ENCODE assay signal across 24 cellular contexts in the genomic region with DNA sequence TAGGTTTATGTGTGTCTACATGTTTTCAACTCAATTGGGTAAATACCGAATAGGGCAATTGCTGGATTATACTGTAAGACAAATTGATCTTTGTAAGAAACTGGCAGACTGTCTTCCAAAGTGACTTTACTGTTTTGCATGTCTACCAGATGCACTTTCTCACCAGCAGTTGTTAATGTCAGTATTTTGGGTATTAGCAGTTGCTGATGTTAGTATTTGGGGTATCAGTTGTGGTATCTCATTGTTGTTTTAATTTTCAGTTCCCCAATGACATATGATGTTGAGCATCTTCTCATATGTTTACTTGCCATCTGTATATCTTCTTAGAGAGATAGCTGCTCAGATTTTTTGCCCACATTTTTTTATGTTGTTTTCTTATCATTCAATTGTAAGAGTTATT. TPM values are rescaled to one million over a fixed set of nuclear protein-coding genes. Genes with fewer than 3 reads are reported as not detected.
DNase-seq lines count a peak whose midpoint lies in the region; ATAC-seq and TF ChIP-seq lines count a peak whose summit lies in the region.
"Had no signal": no experiment of that assay in that cellular context is flagged by ENCODE, and none has a peak within 500 bp of the region (broad histone marks: within the 10 kb centered on the region; RNA-seq: fewer than 3 reads in every experiment).

No MANE protein-coding gene starts in this region.

- DNase-seq in GM06990 (ENCODE audit: extremely low read depth, insufficient read length) = peak; percentile 26
- DNase-seq in OCI-LY7 (ENCODE audit: low spot score) = peak; percentile 67
- DNase-seq in NK-92 treated with Interleukin-12 subunit alpha and Interleukin-12 subunit beta, amount 100 ng/mL, for 24 hours (lab: John Stamatoyannopoulos, UW) = no peak
- no peak for DNase-seq in DMS153 (lab: John Stamatoyannopoulos, UW)
- DNase-seq: 8988T, GOT3, IMR-90, KG1, MG63, NCI-H2029, NCI-H446, NCI-H524 treated with DMSO at 0.1 percent for 48 hours, NCI-H774, SHP77 had no signal

- peak; percentile 59 for ATAC-seq in GM19324 (IDR thresholded peaks at IDR 0.05; ENCODE audit: low FRiP score, unreplicated experiment)
- peak; percentile 56 for ATAC-seq in GM21723 (IDR thresholded peaks at IDR 0.05; ENCODE audit: unreplicated experiment)
- ATAC-seq in GM19452 (IDR thresholded peaks at IDR 0.05; ENCODE audit: unreplicated experiment) = no peak
- ATAC-seq in HG02981 (IDR thresholded peaks at IDR 0.05; ENCODE audit: unreplicated experiment) = no peak

- H3K79me2 ChIP-seq in OCI-LY7 (ENCODE audit: insufficient read depth, low read depth, low read length) = no peaks in the 10 kb centered on the region

- no peaks in the 10 kb centered on the region for H4K20me1 ChIP-seq in OCI-LY7 (ENCODE audit: insufficient read depth, low read length)

- no peaks in the 10 kb centered on the region for H3K27me3 ChIP-seq in GM06990 (replicated peaks; ENCODE audit: control insufficient read depth, insufficient read depth, low read length)

- intact Hi-C loops in OCI-LY7 (cut with micrococcal nuclease; ENCODE audit: unreplicated experiment) = loop anchor here (5.0 kb wide), 2 partner anchors 54 to 126 kb away; a partner anchor contains a TSS

- no peaks in the 10 kb centered on the region for H3K36me3 ChIP-seq in GM06990 (ENCODE audit: control insufficient read depth, insufficient read depth, low read length)
- no peaks in the 10 kb centered on the region for H3K36me3 ChIP-seq in OCI-LY7 (ENCODE audit: insufficient read depth, low read length)
- H3K36me3 ChIP-seq: HAP-1, MG63 had no signal

- CTCF ChIA-PET in OCI-LY7 (lab: Charles Lee; ENCODE audit: unreplicated experiment) = no interaction called here

- POLR2A ChIA-PET in OCI-LY7 (lab: Charles Lee) = interaction anchor here (0.6 to 1.4 kb wide), 3 partner anchors 23 to 68 kb away, joined by 3 to 4 read pairs (median 3); no protein-coding TSS in a partner anchor

- BruUV-seq in OCI-LY7 (replicated peaks; lab: Mats Ljungman, UMichigan) = no TSS peak

- H3K9me2 ChIP-seq in OCI-LY7 (ENCODE audit: insufficient read depth, low read length) = no peaks in the 10 kb centered on the region

- no peak overlapping the region for H3K4me3 ChIP-seq in GM06990 (replicated peaks; ENCODE audit: low read depth, low read length)
- peak overlapping the region; percentile 44 for H3K4me3 ChIP-seq in OCI-LY7 (ENCODE audit: low read depth, low read length, poor library complexity, severe bottlenecking)
- H3K4me3 ChIP-seq: HAP-1, MG63 had no signal

- H2AFZ ChIP-seq in OCI-LY7 (ENCODE audit: low read length) = no peak overlapping the region; the same call in 1 of the 2 replicates

- no peaks in the 10 kb centered on the region for H3K9me3 ChIP-seq in OCI-LY7 (ENCODE audit: low read length)
- H3K9me3 ChIP-seq: HAP-1, MG63 had no signal

- peaks cover 88% of the 10 kb centered on the region for H3K4me1 ChIP-seq in OCI-LY7 (ENCODE audit: insufficient read depth, low read length, poor library complexity, severe bottlenecking)
- H3K4me1 ChIP-seq: HAP-1 had no signal

- peak overlapping the region; percentile 75 for H3K4me2 ChIP-seq in OCI-LY7 (ENCODE audit: low read length)

- TF ChIP-seq CTCF in GM06990 (IDR thresholded peaks at IDR 0.05; ENCODE audit: insufficient read depth, low read length, poor library complexity, severe bottlenecking) = no peak
- TF ChIP-seq CTCF in OCI-LY7 (conservative IDR thresholded peaks at IDR 0.05; ENCODE audit: low read length) = no peak

- peak overlapping the region; percentile 96 for H3K27ac ChIP-seq in OCI-LY7 (ENCODE audit: low read depth, low read length, poor library complexity, severe bottlenecking)
- H3K27ac ChIP-seq: RWPE1 had no signal

RNA-seq across cellular contexts. Expression of a gene that starts 10.6 kb away (rescaled TPM):
- 0.03 and 0.05 TPM in 2 replicates for total RNA-seq in OCI-LY7 (2014; rRNA removed; shearing (Covaris generic))
- 0.13 TPM in 1 of 2 replicates, not detected in the other for total RNA-seq in OCI-LY7 (2022)
- total RNA-seq: Daoy; G401; IMR-90; SK-MEL-5; T-helper 1 cell treated with Interleukin-12 subunit alpha and Interleukin-12 subunit beta and Interleukin-4 antibody, amounts not matched to agents 30 ng/mL and 1 ng/mL, for 36 hours had no signal

RNA-seq across cellular contexts. Expression of a gene that starts 21.9 kb away (rescaled TPM):
- total RNA-seq in OCI-LY7 (2014; rRNA removed; shearing (Covaris generic)) = not detected in 2 replicates
- not detected in 2 replicates for total RNA-seq in OCI-LY7 (2022)
- total RNA-seq: Daoy; G401; IMR-90; SK-MEL-5; T-helper 1 cell treated with Interleukin-12 subunit alpha and Interleukin-12 subunit beta and Interleukin-4 antibody, amounts not matched to agents 30 ng/mL and 1 ng/mL, for 36 hours had no signal

RNA-seq across cellular contexts. Expression of a gene that starts 56.5 kb away (rescaled TPM):
- not detected in 2 replicates for total RNA-seq in OCI-LY7 (2014; rRNA removed; shearing (Covaris generic))
- total RNA-seq in OCI-LY7 (2022) = not detected in 2 replicates
- total RNA-seq: Daoy; G401; IMR-90; SK-MEL-5; T-helper 1 cell treated with Interleukin-12 subunit alpha and Interleukin-12 subunit beta and Interleukin-4 antibody, amounts not matched to agents 30 ng/mL and 1 ng/mL, for 36 hours had no signal

Comparison
In these comparisons a context has a peak if more than half of its experiments do, and no peak if none do; other contexts are left out.
1. DNase-seq: peak in GM06990 (single experiment) and OCI-LY7 (single experiment); none in NK-92 treated with Interleukin-12 subunit alpha and Interleukin-12 subunit beta, amount 100 ng/mL, for 24 hours (single experiment) and DMS153 (single experiment).
2. ATAC-seq: peak in GM19324 (single experiment) and GM21723 (single experiment); none in GM19452 (single experiment) and HG02981 (single experiment).